11 cellular contexts compared by ENCODE assay signal in genomic region chr2:85925216-85925671, GRCh38. TPM values are rescaled to one million over a fixed set of nuclear protein-coding genes. Genes with fewer than 3 reads are reported as not detected.
DNase-seq lines count a peak whose midpoint lies in the region; ATAC-seq and TF ChIP-seq lines count a peak whose summit lies in the region.
"Had no signal": no experiment of that assay in that cellular context is flagged by ENCODE, and none has a peak within 500 bp of the region (broad histone marks: within the 10 kb centered on the region; RNA-seq: fewer than 3 reads in every experiment).

No MANE protein-coding gene starts in this region.

- DNase-seq in Ammon's horn (ENCODE audit: low spot score) = peak; percentile 89
- DNase-seq in SK-MEL-5 (ENCODE audit: low read depth, low spot score) = peak; percentile 69
- DNase-seq in globus pallidus (ENCODE audit: low spot score) = peak; percentile 96
- peak; percentile 94 for DNase-seq in putamen (ENCODE audit: low spot score)
- no peak for DNase-seq in GM13976 (ENCODE audit: low spot score)
- DNase-seq in NCI-H2081 treated with DMSO at 0.1 percent for 48 hours (lab: John Stamatoyannopoulos, UW) = no peak
- DNase-seq in NCI-H69 (lab: John Stamatoyannopoulos, UW) = no peak
- DNase-seq: activated CD8-positive, alpha-beta memory T cell treated with anti-CD3 and anti-CD28 coated beads for 24 hours; NCI-H446 treated with DMSO at 0.1 percent for 48 hours; pancreas had no signal

- in situ Hi-C loops in SK-MEL-5 (cut with HindIII; ENCODE audit: low pct_unique_long_range_greater_than_20kb, low sequenced_read_pairs) (no loop called here), GM13976 (cut with MboI; ENCODE audit: low sequenced_read_pairs, unreplicated experiment) (no loop called here)

- no peak for TF ChIP-seq CTCF in GM13976 (IDR thresholded peaks at IDR 0.05; ENCODE audit: borderline replicate concordance, control extremely low read depth, extremely low read depth, insufficient read depth, missing control alignments)

- ATAC-seq in GM21825 (IDR thresholded peaks at IDR 0.05; ENCODE audit: unreplicated experiment) = no peak

RNA-seq across cellular contexts. Expression of gene ST3GAL5, which starts 36.5 kb away (rescaled TPM):
- total RNA-seq in SK-MEL-5 (2014; rRNA removed; shearing (Covaris generic)) = 70.8 and 71.0 TPM in 2 replicates
- 40.6 and 53.3 TPM in 2 replicates for polyA plus RNA-seq in SK-MEL-5 (2015; cell fraction: cytosol; rRNA removed)
- 57.8 and 64.6 TPM in 2 replicates for polyA plus RNA-seq in SK-MEL-5 (2015; cell fraction: nucleus; rRNA removed)

Comparison
In these comparisons a context has a peak if more than half of its experiments do, and no peak if none do; other contexts are left out.
1. DNase-seq: peak in Ammon's horn (single experiment), SK-MEL-5 (single experiment), globus pallidus (single experiment) and putamen (single experiment); none in GM13976 (single experiment), NCI-H2081 treated with DMSO at 0.1 percent for 48 hours (single experiment) and NCI-H69 (single experiment).